8 cellular contexts compared by ENCODE assay signal in the genomic region with DNA sequence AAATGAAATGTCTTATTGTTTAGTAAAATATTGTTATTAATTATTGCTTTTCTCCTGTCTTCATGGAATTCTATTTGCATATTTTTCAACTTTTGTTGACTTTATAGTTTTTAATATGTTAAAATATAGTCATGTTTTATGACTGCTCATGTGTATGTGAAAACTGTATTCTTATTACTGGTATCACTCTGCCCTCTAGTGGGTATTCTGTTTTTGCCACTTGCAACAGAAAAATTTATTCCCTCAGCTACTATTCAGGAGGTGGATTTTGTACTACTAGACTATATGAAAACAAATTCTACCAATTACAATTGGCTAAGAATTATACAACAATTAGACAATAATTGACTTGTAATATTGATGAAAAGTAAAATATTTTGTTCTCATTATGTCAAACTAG.
DNase-seq lines count a peak whose midpoint lies in the region; ATAC-seq, FAIRE-seq and TF ChIP-seq lines count a peak whose summit lies in the region.

No MANE protein-coding gene starts in this region.

- no peak overlapping the region for H2AFZ ChIP-seq in OCI-LY3 (ENCODE audit: low read depth, low read length)

- H3K36me3 ChIP-seq in OCI-LY3 (replicated peaks; ENCODE audit: low read depth, low read length): no peaks in the 10 kb centered on the region

- no peaks in the 10 kb centered on the region for H4K20me1 ChIP-seq in OCI-LY3 (ENCODE audit: insufficient read depth, low read length)

- no peaks in the 10 kb centered on the region for H3K4me1 ChIP-seq in OCI-LY3 (ENCODE audit: low read length)

- peaks cover 4% of the 10 kb centered on the region; the same call in 1 of the 2 replicates for H3K9me3 ChIP-seq in OCI-LY3 (ENCODE audit: insufficient read depth, low read length)

- no peak overlapping the region for H3K4me2 ChIP-seq in OCI-LY3 (ENCODE audit: low read length)

- H3K27me3 ChIP-seq in OCI-LY3 (ENCODE audit: low read depth, low read length): no peaks in the 10 kb centered on the region

- TF ChIP-seq CTCF in OCI-LY3 (IDR thresholded peaks at IDR 0.05; ENCODE audit: low read depth, low read length) (peak; percentile 88), foreskin fibroblast (IDR thresholded peaks at IDR 0.05; ENCODE audit: low read depth, low read length) (peak; percentile 56)

- ATAC-seq in HG02763 (IDR thresholded peaks at IDR 0.05; ENCODE audit: unreplicated experiment): peak; percentile 58
- ATAC-seq in HG02981 (IDR thresholded peaks at IDR 0.05; ENCODE audit: unreplicated experiment): no peak
- ATAC-seq in HG02970 (IDR thresholded peaks at IDR 0.05; ENCODE audit: low FRiP score, unreplicated experiment): no peak

- no peaks in the 10 kb centered on the region for H3K79me2 ChIP-seq in OCI-LY3 (ENCODE audit: low read length)

- H3K9ac ChIP-seq in OCI-LY3 (ENCODE audit: low read length): no peak overlapping the region

- no peak for FAIRE-seq in H54 (lab: Jason Lieb, UNC)

- H3K27ac ChIP-seq in OCI-LY3 (ENCODE audit: low read length): no peak overlapping the region

- no peak for TF ChIP-seq POLR2A in H54 (IDR thresholded peaks at IDR 0.05; ENCODE audit: low read depth, low read length)

- H3K4me3 ChIP-seq in OCI-LY3 (ENCODE audit: low read length) (no peak overlapping the region), foreskin fibroblast (ENCODE audit: low read depth in 1 of 2, low read length in 2 of 2) (no peak overlapping the region)

- peak; percentile 18 for DNase-seq in EL
- DNase-seq in foreskin fibroblast: peak; percentile 4 to 45
- DNase-seq in H54 (ENCODE audit: insufficient read length, low spot score): no peak
- no peak for DNase-seq in stimulated activated naive CD4-positive, alpha-beta T cell treated with Interleukin-2 at 50 U/mL for 16 hours (lab: John Stamatoyannopoulos, UW)

Comparison
In these comparisons a context has a peak if more than half of its experiments do, and no peak if none do; other contexts are left out.
1. DNase-seq: peak in EL (single experiment) and foreskin fibroblast (2 of 2); none in H54 (single experiment) and stimulated activated naive CD4-positive, alpha-beta T cell treated with Interleukin-2 at 50 U/mL for 16 hours (single experiment).